Comparison of ENCODE assay signal across 17 cellular contexts in the genomic region with DNA sequence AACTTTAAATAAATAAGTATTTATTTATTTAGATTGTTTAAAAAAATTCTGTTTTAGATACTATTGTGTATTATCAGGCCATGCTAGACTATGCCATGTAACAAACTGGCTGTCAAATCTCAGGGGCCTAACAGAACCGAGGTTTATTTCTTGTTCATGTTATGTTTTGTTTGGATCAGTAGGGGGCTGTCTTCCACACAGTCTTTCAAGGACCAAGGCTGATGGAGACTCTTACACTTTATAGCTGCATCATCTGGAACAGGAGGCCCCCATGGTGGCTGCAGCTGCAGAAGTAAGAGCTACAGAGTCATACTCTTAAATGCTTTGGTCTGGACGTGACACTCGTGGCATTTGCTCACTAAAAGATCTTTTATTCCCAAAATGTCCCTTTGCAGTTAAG.
DNase-seq lines count a peak whose midpoint lies in the region; ATAC-seq and TF ChIP-seq lines count a peak whose summit lies in the region.
"Had no signal": no experiment of that assay in that cellular context is flagged by ENCODE, and none has a peak within 500 bp of the region (broad histone marks: within the 10 kb centered on the region; RNA-seq: fewer than 3 reads in every experiment).

No MANE protein-coding gene starts in this region.

- H3K79me2 ChIP-seq in OCI-LY3 (ENCODE audit: low read length), result no peaks in the 10 kb centered on the region

- H3K4me3 ChIP-seq in OCI-LY3 (ENCODE audit: low read length) (no peak overlapping the region), foreskin fibroblast (ENCODE audit: low read depth in 1 of 2, low read length in 2 of 2) (no peak overlapping the region)
- H3K4me3 ChIP-seq: BLaER1, sigmoid colon, SJCRH30 had no signal

- no peak overlapping the region for H3K27ac ChIP-seq in OCI-LY3 (ENCODE audit: low read length)
- H3K27ac ChIP-seq: BLaER1, sigmoid colon, SJCRH30 had no signal

- no peak for TF ChIP-seq CTCF in OCI-LY3 (IDR thresholded peaks at IDR 0.05; ENCODE audit: low read depth, low read length)
- TF ChIP-seq CTCF in foreskin fibroblast (IDR thresholded peaks at IDR 0.05; ENCODE audit: low read depth, low read length), result peak; percentile 35

- H3K4me2 ChIP-seq in OCI-LY3 (ENCODE audit: low read length), result no peak overlapping the region
- H3K4me2 ChIP-seq: BLaER1 had no signal

- H3K4me1 ChIP-seq in OCI-LY3 (ENCODE audit: low read length), result no peaks in the 10 kb centered on the region
- H3K4me1 ChIP-seq: BLaER1, SJCRH30 had no signal

- peak; percentile 72 for ATAC-seq in GM21717 (IDR thresholded peaks at IDR 0.05; ENCODE audit: unreplicated experiment)
- ATAC-seq: HepG2; naive thymus-derived CD8-positive, alpha-beta T cell had no signal

- DNase-seq in DMS 273 (lab: John Stamatoyannopoulos, UW; ENCODE audit: unreplicated experiment) (peak; percentile 63), foreskin fibroblast (peak in 1 of 2 donors; percentile 20), NCI-H526 treated with DMSO at 0.1 percent for 48 hours (lab: John Stamatoyannopoulos, UW) (no peak), NCI-H345 (lab: John Stamatoyannopoulos, UW) (no peak), DMS53 treated with DMSO at 0.1 percent for 48 hours (lab: John Stamatoyannopoulos, UW; ENCODE audit: unreplicated experiment) (no peak), activated gamma-delta T cell treated with Interleukin-2 at 50 U/mL for 16 hours (no peak)
- DNase-seq: activated naive CD4-positive, alpha-beta T cell treated with anti-CD3 and anti-CD28 coated beads, Interleukin-2, amount 50 U/mL, for 16 hours; hippocampal formation; naive thymus-derived CD8-positive, alpha-beta T cell; NCI-H69; sigmoid colon; stimulated activated naive CD4-positive, alpha-beta T cell had no signal

- H3K9me3 ChIP-seq in OCI-LY3 (ENCODE audit: insufficient read depth, low read length), result no peaks in the 10 kb centered on the region
- H3K9me3 ChIP-seq: BLaER1, sigmoid colon, SJCRH30 had no signal

- no peaks in the 10 kb centered on the region for H3K36me3 ChIP-seq in OCI-LY3 (replicated peaks; ENCODE audit: low read depth, low read length)
- H3K36me3 ChIP-seq: BLaER1, sigmoid colon, SJCRH30 had no signal

- H4K20me1 ChIP-seq in OCI-LY3 (ENCODE audit: insufficient read depth, low read length), result no peaks in the 10 kb centered on the region
- H4K20me1 ChIP-seq: BLaER1 had no signal

- no peaks in the 10 kb centered on the region for H3K27me3 ChIP-seq in OCI-LY3 (ENCODE audit: low read depth, low read length)
- H3K27me3 ChIP-seq: BLaER1, sigmoid colon, SJCRH30 had no signal

- no peak overlapping the region for H3K9ac ChIP-seq in OCI-LY3 (ENCODE audit: low read length)
- H3K9ac ChIP-seq: BLaER1 had no signal

- peak overlapping the region; percentile 52; the same call in 1 of the 2 replicates for H2AFZ ChIP-seq in OCI-LY3 (ENCODE audit: low read depth, low read length)
